1 cellular context compared by ENCODE assay signal in the genomic region with DNA sequence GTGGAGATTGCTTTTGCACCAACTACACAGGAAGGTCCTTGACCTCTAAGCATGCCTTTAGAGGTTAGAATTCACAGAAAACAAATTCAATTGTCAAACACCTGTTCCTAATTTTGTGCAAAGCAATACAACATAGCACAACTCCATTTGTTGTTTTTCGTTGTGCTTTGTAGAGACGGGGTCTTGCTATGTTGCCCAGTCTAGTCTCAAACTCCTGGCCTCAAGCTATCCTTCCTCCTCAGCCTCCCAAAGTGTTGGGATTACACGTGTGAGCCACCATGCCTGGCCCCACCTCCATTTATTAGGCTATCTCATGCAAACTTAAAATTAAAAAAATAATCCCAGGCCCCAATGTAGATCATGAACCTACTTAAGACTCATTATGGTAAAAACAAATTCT.
TF ChIP-seq lines count a peak whose summit lies in the region.

No MANE protein-coding gene starts in this region.

TF ChIP-seq in HepG2, 621 proteins besides CTCF, POLR2A, EP300 and RAD21:
- TF ChIP-seq, protein P1, sequence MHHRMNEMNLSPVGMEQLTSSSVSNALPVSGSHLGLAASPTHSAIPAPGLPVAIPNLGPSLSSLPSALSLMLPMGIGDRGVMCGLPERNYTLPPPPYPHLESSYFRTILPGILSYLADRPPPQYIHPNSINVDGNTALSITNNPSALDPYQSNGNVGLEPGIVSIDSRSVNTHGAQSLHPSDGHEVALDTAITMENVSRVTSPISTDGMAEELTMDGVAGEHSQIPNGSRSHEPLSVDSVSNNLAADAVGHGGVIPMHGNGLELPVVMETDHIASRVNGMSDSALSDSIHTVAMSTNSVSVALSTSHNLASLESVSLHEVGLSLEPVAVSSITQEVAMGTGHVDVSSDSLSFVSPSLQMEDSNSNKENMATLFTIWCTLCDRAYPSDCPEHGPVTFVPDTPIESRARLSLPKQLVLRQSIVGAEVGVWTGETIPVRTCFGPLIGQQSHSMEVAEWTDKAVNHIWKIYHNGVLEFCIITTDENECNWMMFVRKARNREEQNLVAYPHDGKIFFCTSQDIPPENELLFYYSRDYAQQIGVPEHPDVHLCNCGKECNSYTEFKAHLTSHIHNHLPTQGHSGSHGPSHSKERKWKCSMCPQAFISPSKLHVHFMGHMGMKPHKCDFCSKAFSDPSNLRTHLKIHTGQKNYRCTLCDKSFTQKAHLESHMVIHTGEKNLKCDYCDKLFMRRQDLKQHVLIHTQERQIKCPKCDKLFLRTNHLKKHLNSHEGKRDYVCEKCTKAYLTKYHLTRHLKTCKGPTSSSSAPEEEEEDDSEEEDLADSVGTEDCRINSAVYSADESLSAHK (CRISPR knock-in tag; IDR thresholded peaks at IDR 0.05; ENCODE audit: borderline replicate concordance) = no peak
- TF ChIP-seq ZNF121 (CRISPR knock-in tag; IDR thresholded peaks at IDR 0.05) = peak; percentile 93
TF ChIP-seq in HepG2: peak in this region for 1.
